Comparison of ENCODE assay signal across 11 cellular contexts in genomic region chr6:69816569-69816968, GRCh38. TPM values are rescaled to one million over a fixed set of nuclear protein-coding genes. Genes with fewer than 3 reads are reported as not detected.
DNase-seq lines count a peak whose midpoint lies in the region; ATAC-seq and TF ChIP-seq lines count a peak whose summit lies in the region.
"Had no signal": no experiment of that assay in that cellular context is flagged by ENCODE, and none has a peak within 500 bp of the region (broad histone marks: within the 10 kb centered on the region; RNA-seq: fewer than 3 reads in every experiment).

No MANE protein-coding gene starts in this region.

- peaks cover 14% of the 10 kb centered on the region for H3K4me1 ChIP-seq in neuron (ENCODE audit: insufficient read depth, low read length)

- H3K27ac Mint-ChIP-seq in activated CD4-positive, alpha-beta T cell treated with anti-CD3 and anti-CD28 coated beads, Interleukin-2, amount 10 ng/mL, durations not matched to agents 24 days and 14 days = peak overlapping the region; percentile 81
- peak overlapping the region; percentile 80 for H3K27ac Mint-ChIP-seq in WTC11

- intact Hi-C loops in activated CD4-positive, alpha-beta T cell treated with anti-CD3 and anti-CD28 coated beads, Interleukin-2, amount 10 ng/mL, durations not matched to agents 24 days and 14 days (cut with micrococcal nuclease) = loop anchor here (1.0 kb wide), 1 partner anchor 19 kb away; the partner anchor contains the start of gene LMBRD1

- no peaks in the 10 kb centered on the region for H3K27me3 Mint-ChIP-seq in activated CD4-positive, alpha-beta T cell treated with anti-CD3 and anti-CD28 coated beads, Interleukin-2, amount 10 ng/mL, durations not matched to agents 24 days and 14 days
- no peaks in the 10 kb centered on the region for H3K27me3 Mint-ChIP-seq in WTC11 (ENCODE audit: low read depth)

- H3K36me3 ChIP-seq in neuron (ENCODE audit: insufficient read depth, low read length) = no peaks in the 10 kb centered on the region

- no peak for TF ChIP-seq CTCF in WTC11 (IDR thresholded peaks at IDR 0.05)

- H2AFZ ChIP-seq in neuron (ENCODE audit: low read depth, low read length) = peak overlapping the region; percentile 12

- peaks cover 39% of the 10 kb centered on the region for H3K4me1 Mint-ChIP-seq in activated CD4-positive, alpha-beta T cell treated with anti-CD3 and anti-CD28 coated beads, Interleukin-2, amount 10 ng/mL, durations not matched to agents 24 days and 14 days
- peaks cover 40% of the 10 kb centered on the region for H3K4me1 Mint-ChIP-seq in WTC11

- H3K4me3 ChIP-seq in neuron (ENCODE audit: low read length) = no peak overlapping the region

- POLR2A ChIA-PET in WTC11 (lab: Charles Lee) = no interaction called here

- H3K9me3 Mint-ChIP-seq in activated CD4-positive, alpha-beta T cell treated with anti-CD3 and anti-CD28 coated beads, Interleukin-2, amount 10 ng/mL, durations not matched to agents 24 days and 14 days = peaks cover 3% of the 10 kb centered on the region
- H3K9me3 Mint-ChIP-seq in WTC11 = no peaks in the 10 kb centered on the region

- H3K4me3 Mint-ChIP-seq in activated CD4-positive, alpha-beta T cell treated with anti-CD3 and anti-CD28 coated beads, Interleukin-2, amount 10 ng/mL, durations not matched to agents 24 days and 14 days = peak overlapping the region; percentile 49
- H3K4me3 Mint-ChIP-seq in WTC11 = no peak overlapping the region

- CTCF ChIA-PET in WTC11 (lab: Charles Lee) = interaction anchor here (1.8 kb wide), 1 partner anchor 20 kb away, joined by 13 read pairs; the partner anchor contains the start of gene LMBRD1

- no peak for DNase-seq in activated CD4-positive, alpha-beta T cell treated with anti-CD3 and anti-CD28 coated beads, Interleukin-2, amount 10 ng/mL, durations not matched to agents 24 days and 14 days
- no peak for DNase-seq in activated CD4-positive, alpha-beta T cell treated with anti-CD3 and anti-CD28 coated beads for 1 hour
- DNase-seq in WTC11 (ENCODE audit: low spot score) = no peak
- DNase-seq in DMS53 treated with DMSO at 0.1 percent for 48 hours (lab: John Stamatoyannopoulos, UW; ENCODE audit: unreplicated experiment) = no peak
- no peak for DNase-seq in NOMO-1 treated with DMSO at 0.1 percent for 48 hours (lab: John Stamatoyannopoulos, UW; ENCODE audit: unreplicated experiment)
- DNase-seq: hypothalamus; stimulated activated CD4-positive, alpha-beta T cell treated with anti-CD3 and anti-CD28 coated beads, Interleukin-4, amount 100 ng/mL, for 1 hour had no signal

- peak; percentile 41 for ATAC-seq in HG02885 (IDR thresholded peaks at IDR 0.05; ENCODE audit: poor library complexity, unreplicated experiment)
- peak; percentile 78 for ATAC-seq in WTC11
- no peak for ATAC-seq in HG03469 (IDR thresholded peaks at IDR 0.05; ENCODE audit: unreplicated experiment)
- ATAC-seq: Panc1 had no signal

- H3K36me3 Mint-ChIP-seq in activated CD4-positive, alpha-beta T cell treated with anti-CD3 and anti-CD28 coated beads, Interleukin-2, amount 10 ng/mL, durations not matched to agents 24 days and 14 days (ENCODE audit: low read depth) = peaks cover 3% of the 10 kb centered on the region
- H3K36me3 Mint-ChIP-seq in WTC11 = no peaks in the 10 kb centered on the region

- H3K9me3 ChIP-seq in neuron (ENCODE audit: low read length) = no peaks in the 10 kb centered on the region

- H3K27me3 ChIP-seq in neuron (ENCODE audit: insufficient read depth, low read length) = no peaks in the 10 kb centered on the region

TF ChIP-seq in WTC11, 78 proteins besides CTCF, POLR2A, EP300 and RAD21 (continues in another document):
- TF ChIP-seq CBFB (CRISPR knock-in tag; IDR thresholded peaks at IDR 0.05; ENCODE audit: low read depth) = no peak
- TF ChIP-seq CREM (CRISPR knock-in tag; IDR thresholded peaks at IDR 0.05) = no peak
- TF ChIP-seq NR2C2 (CRISPR knock-in tag; IDR thresholded peaks at IDR 0.05) = no peak
- no peak for TF ChIP-seq ERG (CRISPR knock-in tag; IDR thresholded peaks at IDR 0.05)
- no peak for TF ChIP-seq ZNF263 (CRISPR knock-in tag; IDR thresholded peaks at IDR 0.05; ENCODE audit: low read depth)
- no peak for TF ChIP-seq AFF4 (CRISPR knock-in tag; IDR thresholded peaks at IDR 0.05; ENCODE audit: borderline replicate concordance)
- TF ChIP-seq FOXP1 (CRISPR knock-in tag; IDR thresholded peaks at IDR 0.05; ENCODE audit: borderline replicate concordance) = no peak
- no peak for TF ChIP-seq USF2 (CRISPR knock-in tag; IDR thresholded peaks at IDR 0.05)
- no peak for TF ChIP-seq GRHL2 (CRISPR knock-in tag; IDR thresholded peaks at IDR 0.05; ENCODE audit: insufficient replicate concordance, severe bottlenecking)
- TF ChIP-seq ZNF138 (CRISPR knock-in tag; conservative IDR thresholded peaks at IDR 0.05) = no peak
- TF ChIP-seq OVOL2 (CRISPR knock-in tag; IDR thresholded peaks at IDR 0.05; ENCODE audit: borderline replicate concordance) = no peak
- no peak for TF ChIP-seq E2F4 (CRISPR knock-in tag; IDR thresholded peaks at IDR 0.05; ENCODE audit: borderline replicate concordance, low read depth)
- no peak for TF ChIP-seq JUN (CRISPR knock-in tag; IDR thresholded peaks at IDR 0.05)
- no peak for TF ChIP-seq TCF7 (CRISPR knock-in tag; IDR thresholded peaks at IDR 0.05; ENCODE audit: low read depth)

RNA-seq across cellular contexts. Expression of gene LMBRD1, which starts 19.8 kb away (rescaled TPM):
- 13.0 and 13.5 TPM in 2 replicates for total RNA-seq in activated CD4-positive, alpha-beta T cell treated with anti-CD3 and anti-CD28 coated beads, Interleukin-2, amount 10 ng/mL, durations not matched to agents 24 days and 14 days
- total RNA-seq in WTC11 (2021) = 14.9 to 15.0 TPM (median 14.9 TPM) in 3 replicates

RNA-seq across cellular contexts. Expression of gene COL19A1, which starts 49.8 kb away (rescaled TPM):
- not detected in 2 replicates for total RNA-seq in activated CD4-positive, alpha-beta T cell treated with anti-CD3 and anti-CD28 coated beads, Interleukin-2, amount 10 ng/mL, durations not matched to agents 24 days and 14 days
- not detected in 3 replicates for total RNA-seq in WTC11 (2021)
